ENCODE assay signal across 24 cellular contexts in genomic region chr1:221497051-221497450, GRCh38.
"Had no signal": no experiment of that assay in that cellular context is flagged by ENCODE, and none has a peak within 500 bp of the region (broad histone marks: within the 10 kb centered on the region; RNA-seq: fewer than 3 reads in every experiment).

No MANE protein-coding gene starts in this region.

- H3K4me1 Mint-ChIP-seq: naive B cell had no signal

- DNase-seq: effector memory CD8-positive, alpha-beta T cell; foreskin melanocyte; head of caudate nucleus; kidney; left cardiac atrium; left ventricle myocardium superior; mesendoderm; naive B cell; occipital lobe; pancreas; right cardiac atrium; stimulated activated CD4-positive, alpha-beta T cell treated with anti-CD3 and anti-CD28 coated beads, Interleukin-15, amount 100 ng/mL, for 24 hours; stimulated activated CD4-positive, alpha-beta T cell treated with anti-CD3 and anti-CD28 coated beads, Interleukin-1b, Interleukin-23, amount 100 ng/mL, for 48 hours; stimulated activated CD4-positive, alpha-beta T cell treated with anti-CD3 and anti-CD28 coated beads, Interleukin-4, amount 100 ng/mL, for 24 hours; stimulated activated naive CD4-positive, alpha-beta T cell; thyroid gland; upper lobe of left lung; uterus had no signal

- H3K4me3 Mint-ChIP-seq: dendritic cell treated with granulocyte-macrophage colony-stimulating factor and Interleukin-4, amounts not matched to agents 40 ng/mL and 50 ng/mL, for 4 days; effector memory CD8-positive, alpha-beta T cell; naive B cell; nephron had no signal

- H3K36me3 Mint-ChIP-seq: naive B cell had no signal

- H3K4me3 ChIP-seq: esophagus muscularis mucosa, hepatocyte, lung, pancreas, thyroid gland, upper lobe of left lung, uterus had no signal

- H3K27ac Mint-ChIP-seq: dendritic cell treated with granulocyte-macrophage colony-stimulating factor and Interleukin-4, amounts not matched to agents 40 ng/mL and 50 ng/mL, for 4 days; effector memory CD8-positive, alpha-beta T cell; naive B cell; nephron; progenitor cell of endocrine pancreas had no signal

- H3K9me3 Mint-ChIP-seq: dendritic cell treated with granulocyte-macrophage colony-stimulating factor and Interleukin-4, amounts not matched to agents 40 ng/mL and 50 ng/mL, for 4 days; effector memory CD8-positive, alpha-beta T cell; nephron had no signal

- H3K27me3 Mint-ChIP-seq: dendritic cell treated with granulocyte-macrophage colony-stimulating factor and Interleukin-4, amounts not matched to agents 40 ng/mL and 50 ng/mL, for 4 days; effector memory CD8-positive, alpha-beta T cell; progenitor cell of endocrine pancreas had no signal
